8 cellular contexts compared by ENCODE assay signal in the genomic region with DNA sequence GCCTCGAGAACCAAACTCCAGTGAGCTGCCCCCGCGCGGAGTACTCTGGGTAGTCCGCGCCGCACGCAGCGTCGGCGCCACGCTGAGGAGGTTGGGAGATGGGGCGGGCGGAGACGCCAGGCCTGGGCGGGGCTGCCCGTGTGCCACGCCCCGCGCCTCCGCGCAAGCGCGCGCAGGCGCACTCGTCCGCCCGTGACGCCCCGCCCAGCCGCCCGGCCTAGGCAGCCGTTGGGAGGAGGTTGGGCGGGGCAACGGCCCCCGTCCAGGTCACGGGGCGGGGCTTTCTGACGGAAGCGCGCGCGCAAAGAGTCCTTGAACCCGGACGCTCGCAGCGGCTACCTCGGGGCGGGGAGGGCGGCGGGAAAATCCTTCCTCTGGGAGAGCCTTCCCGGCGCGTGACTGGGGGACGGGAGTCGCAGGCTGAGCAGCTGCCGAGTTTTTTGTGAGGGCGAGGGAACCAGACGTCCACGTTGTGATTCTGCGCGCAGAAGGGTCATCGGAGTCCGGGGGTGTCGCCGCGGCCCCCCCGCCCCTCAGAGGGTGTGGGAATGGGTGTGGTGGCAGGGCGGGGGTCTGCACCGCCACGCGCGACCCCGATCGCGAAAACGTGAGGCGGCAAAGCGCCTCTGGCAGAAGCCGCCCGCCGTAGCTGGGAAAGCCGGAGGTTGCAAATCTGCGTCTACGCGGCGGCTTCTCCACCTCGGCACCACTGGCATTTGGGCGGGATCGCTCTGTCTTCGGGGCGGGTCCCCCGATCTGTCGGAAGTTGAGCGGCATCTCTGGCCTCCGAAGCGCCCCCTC. TPM values are rescaled to one million over a fixed set of nuclear protein-coding genes. Genes with fewer than 3 reads are reported as not detected.
DNase-seq lines count a peak whose midpoint lies in the region; ATAC-seq, FAIRE-seq and TF ChIP-seq lines count a peak whose summit lies in the region.

A gene with protein sequence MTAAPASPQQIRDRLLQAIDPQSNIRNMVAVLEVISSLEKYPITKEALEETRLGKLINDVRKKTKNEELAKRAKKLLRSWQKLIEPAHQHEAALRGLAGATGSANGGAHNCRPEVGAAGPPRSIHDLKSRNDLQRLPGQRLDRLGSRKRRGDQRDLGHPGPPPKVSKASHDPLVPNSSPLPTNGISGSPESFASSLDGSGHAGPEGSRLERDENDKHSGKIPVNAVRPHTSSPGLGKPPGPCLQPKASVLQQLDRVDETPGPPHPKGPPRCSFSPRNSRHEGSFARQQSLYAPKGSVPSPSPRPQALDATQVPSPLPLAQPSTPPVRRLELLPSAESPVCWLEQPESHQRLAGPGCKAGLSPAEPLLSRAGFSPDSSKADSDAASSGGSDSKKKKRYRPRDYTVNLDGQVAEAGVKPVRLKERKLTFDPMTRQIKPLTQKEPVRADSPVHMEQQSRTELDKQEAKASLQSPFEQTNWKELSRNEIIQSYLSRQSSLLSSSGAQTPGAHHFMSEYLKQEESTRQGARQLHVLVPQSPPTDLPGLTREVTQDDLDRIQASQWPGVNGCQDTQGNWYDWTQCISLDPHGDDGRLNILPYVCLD (minus strand): TSS at position 22 of the 801 bp plus-strand sequence. CDS start 261 bp downstream, outside the sequence.

- no peaks in the 10 kb centered on the region for H3K9me3 Mint-ChIP-seq in Caco-2 (ENCODE audit: unreplicated experiment)
- no peaks in the 10 kb centered on the region for H3K9me3 Mint-ChIP-seq in activated CD8-positive, alpha-beta memory T cell treated with anti-CD3 and anti-CD28 coated beads, Interleukin-2, amount 10 ng/mL, durations not matched to agents 7 days and 5 days (ENCODE audit: low read depth)

- H3K4me1 ChIP-seq in Caco-2 (no peaks in the 10 kb centered on the region), endocrine pancreas (ENCODE audit: control insufficient read depth, insufficient read depth, low read length) (peaks cover 9% of the 10 kb centered on the region), mesodermal cell (ENCODE audit: control insufficient read depth, insufficient read depth, low read length, poor library complexity, severe bottlenecking) (peaks cover 13% of the 10 kb centered on the region)

- peaks cover 2% of the 10 kb centered on the region for H3K36me3 ChIP-seq in Caco-2 (ENCODE audit: control insufficient read depth, insufficient read depth, low read length)
- H3K36me3 ChIP-seq in endocrine pancreas (ENCODE audit: control insufficient read depth, insufficient read depth, low read length) = no peaks in the 10 kb centered on the region
- peaks cover 56% of the 10 kb centered on the region for H3K36me3 ChIP-seq in mesodermal cell (ENCODE audit: control insufficient read depth, insufficient read depth, low read length)

- H3K4me3 Mint-ChIP-seq in Caco-2 (ENCODE audit: unreplicated experiment) = peak within 1 kb of the TSS; percentile 84
- H3K4me3 Mint-ChIP-seq in activated CD8-positive, alpha-beta memory T cell treated with anti-CD3 and anti-CD28 coated beads, Interleukin-2, amount 10 ng/mL, durations not matched to agents 7 days and 5 days = peak within 1 kb of the TSS; percentile 91

- TF ChIP-seq CTCF in Caco-2 (IDR thresholded peaks at IDR 0.05; ENCODE audit: insufficient read depth in 1 of 2, low read depth in 1 of 2, low read length in 1 of 2, severe bottlenecking in 1 of 2, unreplicated experiment in 1 of 2) = no peak

- H3K9ac ChIP-seq in endocrine pancreas (ENCODE audit: control insufficient read depth, insufficient read depth, low read length) = peak within 1 kb of the TSS; percentile 88

- H3K4me3 ChIP-seq in Caco-2 (ENCODE audit: low read depth, low read length) (peak within 1 kb of the TSS; percentile 99), endocrine pancreas (ENCODE audit: control insufficient read depth, insufficient read depth, low read length) (peak within 1 kb of the TSS; percentile 57), mesodermal cell (ENCODE audit: extremely low read depth, insufficient read depth, low read length, poor library complexity, severe bottlenecking) (peak within 1 kb of the TSS; percentile 96)

- peak; percentile 95 for FAIRE-seq in HTR-8/SVneo (lab: Jason Lieb, UNC)

- CTCF ChIA-PET in Caco-2 (lab: Charles Lee) = interaction anchor here (0.6 to 1.3 kb wide), 2 partner anchors 9 to 19 kb away, joined by 3 read pairs; no protein-coding TSS in a partner anchor
- CTCF ChIA-PET in activated CD8-positive, alpha-beta memory T cell treated with anti-CD3 and anti-CD28 coated beads, Interleukin-2, amount 10 ng/mL, durations not matched to agents 7 days and 5 days (lab: Charles Lee) = interaction anchor here (0.6 to 1.6 kb wide), 7 partner anchors 10 to 85 kb away, joined by 3 to 6 read pairs (median 4); a partner anchor contains a TSS

- H3K27me3 ChIP-seq in Caco-2 (replicated peaks; ENCODE audit: control insufficient read depth, insufficient read depth, low read length) (no peaks in the 10 kb centered on the region), endocrine pancreas (ENCODE audit: control insufficient read depth, insufficient read depth, low read length) (no peaks in the 10 kb centered on the region)

- H3K27ac Mint-ChIP-seq in Caco-2 (ENCODE audit: unreplicated experiment) = peak within 1 kb of the TSS; percentile 87
- peak within 1 kb of the TSS; percentile 100 for H3K27ac Mint-ChIP-seq in activated CD8-positive, alpha-beta memory T cell treated with anti-CD3 and anti-CD28 coated beads, Interleukin-2, amount 10 ng/mL, durations not matched to agents 7 days and 5 days

- H3K9me3 ChIP-seq in Caco-2 (no peaks in the 10 kb centered on the region), endocrine pancreas (ENCODE audit: control insufficient read depth, low read length) (no peaks in the 10 kb centered on the region), mesodermal cell (ENCODE audit: control insufficient read depth, low read length) (no peaks in the 10 kb centered on the region)

- peaks cover 50% of the 10 kb centered on the region for H3K36me3 Mint-ChIP-seq in Caco-2 (ENCODE audit: insufficient read depth, unreplicated experiment)
- peaks cover 28% of the 10 kb centered on the region for H3K36me3 Mint-ChIP-seq in activated CD8-positive, alpha-beta memory T cell treated with anti-CD3 and anti-CD28 coated beads, Interleukin-2, amount 10 ng/mL, durations not matched to agents 7 days and 5 days

- peak; percentile 68 for ATAC-seq in GM21367 (IDR thresholded peaks at IDR 0.05; ENCODE audit: unreplicated experiment)
- ATAC-seq in activated CD8-positive, alpha-beta memory T cell treated with anti-CD3 and anti-CD28 coated beads, Interleukin-2, amount 10 ng/mL, durations not matched to agents 7 days and 5 days = peak; percentile 92

- DNase-seq in Caco-2 (peak; percentile 92 to 94), HTR-8/SVneo (ENCODE audit: insufficient read length, low spot score) (peak; percentile 96), NOMO-1 treated with DMSO at 0.1 percent for 48 hours (lab: John Stamatoyannopoulos, UW; ENCODE audit: unreplicated experiment) (peak; percentile 94)
- DNase-seq in activated CD8-positive, alpha-beta memory T cell treated with anti-CD3 and anti-CD28 coated beads, Interleukin-2, amount 10 ng/mL, durations not matched to agents 7 days and 5 days = peak; percentile 97
- DNase-seq in stimulated activated CD8-positive, alpha-beta memory T cell treated with anti-CD3 and anti-CD28 coated beads, Interleukin-15, amount 100 ng/mL, for 24 hours (ENCODE audit: low read depth) = peak; percentile 98

- H3K4me1 Mint-ChIP-seq in Caco-2 (ENCODE audit: low read depth, unreplicated experiment) = peaks cover 13% of the 10 kb centered on the region
- peaks cover 46% of the 10 kb centered on the region for H3K4me1 Mint-ChIP-seq in activated CD8-positive, alpha-beta memory T cell treated with anti-CD3 and anti-CD28 coated beads, Interleukin-2, amount 10 ng/mL, durations not matched to agents 7 days and 5 days

- H3K27ac ChIP-seq in mesodermal cell (ENCODE audit: low read depth, low read length, severe bottlenecking) = peak within 1 kb of the TSS; percentile 90

- intact Hi-C loops in Caco-2 (cut with micrococcal nuclease; ENCODE audit: unreplicated experiment) = loop anchor here (2.0 kb wide), 3 partner anchors 32 to 64 kb away; a partner anchor contains a TSS

- 0 to 1% methylated on average over 69 to 97 of the region's 98 CpGs for WGBS in mesodermal cell (ENCODE audit: insufficient coverage in 2 of 2), 2 experiments

- POLR2A ChIA-PET in Caco-2 (lab: Charles Lee) = interaction anchor here (0.6 to 1.0 kb wide), 5 partner anchors 32 to 132 kb away, joined by 3 to 9 read pairs (median 3); a partner anchor contains a TSS

- BruUV-seq in Caco-2 (replicated peaks; lab: Mats Ljungman, UMichigan) = no TSS peak

- no peaks in the 10 kb centered on the region for H3K27me3 Mint-ChIP-seq in Caco-2 (ENCODE audit: insufficient read depth, unreplicated experiment)
- H3K27me3 Mint-ChIP-seq in activated CD8-positive, alpha-beta memory T cell treated with anti-CD3 and anti-CD28 coated beads, Interleukin-2, amount 10 ng/mL, durations not matched to agents 7 days and 5 days = no peaks in the 10 kb centered on the region

RNA-seq across cellular contexts. Expression of the gene that starts here (rescaled TPM):
- total RNA-seq in Caco-2 (2022) = 11.4 and 11.6 TPM in 2 replicates
- 10 to 100 TPM; 16.0 to 21.3 TPM for total RNA-seq in activated CD8-positive, alpha-beta memory T cell treated with anti-CD3 and anti-CD28 coated beads, Interleukin-2, amount 10 ng/mL, durations not matched to agents 7 days and 5 days
- 6.6 TPM for polyA plus RNA-seq in mesodermal cell (2013, experiment 1 of 2)
- 5.6 TPM for polyA plus RNA-seq in mesodermal cell (2013, experiment 2 of 2)

Comparison
In these comparisons a context has a peak if more than half of its experiments do, and no peak if none do; other contexts are left out.
1. Peak in every context shown above with its lines: DNase-seq, ATAC-seq, H3K4me3 ChIP-seq and H3K27ac ChIP-seq.